19 cellular contexts compared by ENCODE assay signal in the genomic region with DNA sequence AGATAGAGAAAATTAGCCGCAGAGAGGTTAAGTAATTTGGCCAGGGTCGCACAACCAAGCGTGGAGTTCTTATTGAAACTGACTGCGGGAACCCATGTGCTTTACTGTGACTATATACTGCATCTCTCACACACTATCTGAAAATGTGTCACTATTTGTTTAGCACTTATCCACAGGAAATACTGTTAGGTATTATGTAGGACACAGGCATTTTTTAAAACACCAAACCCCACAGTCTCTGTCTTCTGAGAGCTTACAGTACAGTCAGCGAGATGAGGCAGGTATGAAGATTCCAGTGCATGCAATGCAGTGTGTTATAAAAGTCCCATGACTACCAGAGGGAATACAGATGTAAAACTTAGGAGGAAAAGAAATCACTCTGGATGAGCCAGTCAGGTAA. TPM values are rescaled to one million over a fixed set of nuclear protein-coding genes. Genes with fewer than 3 reads are reported as not detected.
DNase-seq lines count a peak whose midpoint lies in the region; ATAC-seq, FAIRE-seq and TF ChIP-seq lines count a peak whose summit lies in the region.
"Had no signal": no experiment of that assay in that cellular context is flagged by ENCODE, and none has a peak within 500 bp of the region (broad histone marks: within the 10 kb centered on the region; RNA-seq: fewer than 3 reads in every experiment).

No MANE protein-coding gene starts in this region.

- no peaks in the 10 kb centered on the region for H3K9me1 ChIP-seq in K562 (ENCODE audit: control insufficient read depth, insufficient read depth, low read length)

- peak overlapping the region; percentile 60 for H3K27ac Mint-ChIP-seq in T-helper 1 cell treated with Interleukin-12 subunit alpha and Interleukin-12 subunit beta and Interleukin-4 antibody, amounts not matched to agents 30 μg/mL and 1 μg/mL, for 36 hours
- H3K27ac Mint-ChIP-seq in natural killer cell = peak overlapping the region; percentile 75 to 86
- H3K27ac Mint-ChIP-seq: WTC11 had no signal

- H2AFZ ChIP-seq in PC-3 (ENCODE audit: low read length) (no peak overlapping the region), K562 (ENCODE audit: low read depth, low read length) (no peak overlapping the region)

- no peaks in the 10 kb centered on the region for H3F3A ChIP-seq in PC-3 (ENCODE audit: low read length, unreplicated experiment)

- no peaks in the 10 kb centered on the region for H3K27me3 ChIP-seq in PC-3 (ENCODE audit: low read length)
- no peaks in the 10 kb centered on the region for H3K27me3 ChIP-seq in K562 (ENCODE audit: control insufficient read depth in 2 of 2, insufficient read depth in 2 of 2, low read length in 2 of 2)

- H3K27me3 Mint-ChIP-seq in T-helper 1 cell treated with Interleukin-12 subunit alpha and Interleukin-12 subunit beta and Interleukin-4 antibody, amounts not matched to agents 30 μg/mL and 1 μg/mL, for 36 hours (ENCODE audit: low read depth) = no peaks in the 10 kb centered on the region
- no peaks in the 10 kb centered on the region for H3K27me3 Mint-ChIP-seq in natural killer cell (ENCODE audit: low read depth in 2 of 2)
- H3K27me3 Mint-ChIP-seq: naive B cell had no signal

- in situ Hi-C loops in K562 (cut with MboI) = no loop called here

- ATAC-seq in PC-3 = peak; percentile 99
- ATAC-seq in K562 = no peak
- peak; percentile 85 to 91 (median 91) for ATAC-seq in natural killer cell
- no peak for ATAC-seq in GM21825 (IDR thresholded peaks at IDR 0.05; ENCODE audit: unreplicated experiment)
- ATAC-seq: Right ventricle myocardium inferior, WTC11 had no signal

- H3K4me3 ChIP-seq in PC-3 (ENCODE audit: low read length) (no peak overlapping the region), K562 (no peak overlapping the region)

- DNase-seq in T-helper 1 cell = no peak
- peak; percentile 65 for DNase-seq in PC-3
- DNase-seq in K562 (ENCODE audit: extremely low read depth in 1 of 4, low spot score in 3 of 4) = no peak
- no peak for DNase-seq in natural killer cell
- DNase-seq in NCI-H1436 (lab: John Stamatoyannopoulos, UW) = no peak
- DNase-seq in NCI-H2107 treated with DMSO at 0.1 percent for 48 hours (lab: John Stamatoyannopoulos, UW; ENCODE audit: unreplicated experiment) = no peak
- DNase-seq: activated CD8-positive, alpha-beta memory T cell treated with anti-CD3 and anti-CD28 coated beads, Interleukin-2, amount 50 U/mL, for 48 hours; amniotic stem cell; effector CD8-positive, alpha-beta T cell; islet precursor cell; naive B cell; NCI-H1105 treated with DMSO at 0.1 percent for 48 hours; NCI-H526 treated with DMSO at 0.1 percent for 48 hours; stimulated activated CD4-positive, alpha-beta T cell treated with anti-CD3 and anti-CD28 coated beads, Interleukin-4, amount 100 ng/mL, for 1 hour had no signal

- H3K4me1 Mint-ChIP-seq in T-helper 1 cell treated with Interleukin-12 subunit alpha and Interleukin-12 subunit beta and Interleukin-4 antibody, amounts not matched to agents 30 μg/mL and 1 μg/mL, for 36 hours (ENCODE audit: low read depth) = peaks cover 28% of the 10 kb centered on the region
- peaks cover 24 to 32% of the 10 kb centered on the region in 2 donors for H3K4me1 Mint-ChIP-seq in natural killer cell
- H3K4me1 Mint-ChIP-seq: WTC11 had no signal

- TF ChIP-seq EP300 in K562 (IDR thresholded peaks at IDR 0.05; ENCODE audit: low read length) = no peak

- H3K79me2 ChIP-seq in PC-3 (ENCODE audit: low read length) (no peaks in the 10 kb centered on the region), K562 (ENCODE audit: control insufficient read depth, insufficient read depth, low read length) (no peaks in the 10 kb centered on the region)

- H4K20me1 ChIP-seq in PC-3 (ENCODE audit: low read length) (no peaks in the 10 kb centered on the region), K562 (replicated peaks; ENCODE audit: control insufficient read depth, insufficient read depth, low read length) (no peaks in the 10 kb centered on the region)

- H3K9me3 Mint-ChIP-seq in T-helper 1 cell treated with Interleukin-12 subunit alpha and Interleukin-12 subunit beta and Interleukin-4 antibody, amounts not matched to agents 30 μg/mL and 1 μg/mL, for 36 hours = no peaks in the 10 kb centered on the region
- H3K9me3 Mint-ChIP-seq in natural killer cell = no peaks in the 10 kb centered on the region
- H3K9me3 Mint-ChIP-seq: naive B cell, WTC11 had no signal

- no peak overlapping the region for H3K4me3 Mint-ChIP-seq in T-helper 1 cell treated with Interleukin-12 subunit alpha and Interleukin-12 subunit beta and Interleukin-4 antibody, amounts not matched to agents 30 μg/mL and 1 μg/mL, for 36 hours
- H3K4me3 Mint-ChIP-seq in natural killer cell = peak overlapping the region; percentile 72
- H3K4me3 Mint-ChIP-seq: naive B cell, WTC11 had no signal

- peaks cover 60% of the 10 kb centered on the region for H3K36me3 Mint-ChIP-seq in T-helper 1 cell treated with Interleukin-12 subunit alpha and Interleukin-12 subunit beta and Interleukin-4 antibody, amounts not matched to agents 30 μg/mL and 1 μg/mL, for 36 hours (ENCODE audit: low read depth)
- H3K36me3 Mint-ChIP-seq in natural killer cell = no peaks in the 10 kb centered on the region

- H3K27ac ChIP-seq in PC-3 (ENCODE audit: low read length) = peak overlapping the region; percentile 82
- H3K27ac ChIP-seq in K562 (ENCODE audit: extremely low read depth, low read depth, low read length) = no peak overlapping the region
- H3K27ac ChIP-seq: 22Rv1 had no signal

- intact Hi-C loops in PC-3 (cut with micrococcal nuclease) (no loop called here), K562 (cut with micrococcal nuclease) (no loop called here), natural killer cell (cut with micrococcal nuclease) (loop anchor here (1.0 kb wide), 2 partner anchors 10 to 12 kb away; no protein-coding TSS in a partner anchor)

- BruUV-seq in PC-3 (replicated peaks; lab: Mats Ljungman, UMichigan) (no TSS peak), K562 (replicated peaks; lab: Mats Ljungman, UMichigan) (TSS peak; percentile 7)

- H3K9me3 ChIP-seq in PC-3 (ENCODE audit: low read length) (no peaks in the 10 kb centered on the region), K562 (replicated peaks; ENCODE audit: control insufficient read depth, insufficient read depth, low read depth, low read length) (no peaks in the 10 kb centered on the region)

- FAIRE-seq in K562 (lab: Jason Lieb, UNC) = no peak

- 94% methylated on average over 5 of the region's 5 CpGs for WGBS in K562 (ENCODE audit: insufficient coverage, low coverage, missing lambda C conversion rate)

- H3K4me2 ChIP-seq in PC-3 (ENCODE audit: low read length) (peak overlapping the region; percentile 52), K562 (ENCODE audit: insufficient read depth, low read length) (no peak overlapping the region)

- CTCF ChIA-PET in PC-3 (lab: Charles Lee) = no interaction called here
- CTCF ChIA-PET in K562 (lab: Yijun Ruan, JAX; ENCODE audit: low intra/inter-chr PET ratio) = no interaction called here

- H3K9me2 ChIP-seq in PC-3 (replicated peaks; ENCODE audit: low read length) = no peaks in the 10 kb centered on the region

- TF ChIP-seq POLR2A in K562 (conservative IDR thresholded peaks at IDR 0.05) = no peak

- no peak for TF ChIP-seq RAD21 in K562 (CRISPR knock-in tag; conservative IDR thresholded peaks at IDR 0.05 in 1 of 2, IDR thresholded peaks at IDR 0.05 in 1 of 2)

- POLR2A ChIA-PET in PC-3 (lab: Charles Lee; ENCODE audit: unreplicated experiment) = no interaction called here
- POLR2A ChIA-PET in K562 (lab: Yijun Ruan, JAX) = interaction anchor here (1.4 kb wide), 1 partner anchor 9 kb away, joined by 3 read pairs; no protein-coding TSS in a partner anchor

- H3K36me3 ChIP-seq in PC-3 (ENCODE audit: low read depth, low read length) = no peaks in the 10 kb centered on the region
- peaks cover 37% of the 10 kb centered on the region; the same call in 2 of the 3 replicates for H3K36me3 ChIP-seq in K562 (ENCODE audit: control insufficient read depth, insufficient read depth, low read length)

- H3K4me1 ChIP-seq in PC-3 (ENCODE audit: insufficient read depth, low read length) = peaks cover 15% of the 10 kb centered on the region
- no peaks in the 10 kb centered on the region for H3K4me1 ChIP-seq in K562 (replicated peaks in 1 of 2; ENCODE audit: control insufficient read depth in 2 of 2, insufficient read depth in 2 of 2, low read length in 2 of 2)

- no peak for TF ChIP-seq CTCF in PC-3 (conservative IDR thresholded peaks at IDR 0.05; ENCODE audit: low read depth, low read length)
- TF ChIP-seq CTCF in K562 (IDR thresholded peaks at IDR 0.05 in 2 of 3, conservative IDR thresholded peaks at IDR 0.05 in 1 of 3; ENCODE audit: insufficient read depth in 2 of 3, low read depth in 1 of 3, low read length in 3 of 3) = no peak
- TF ChIP-seq CTCF in natural killer cell (IDR thresholded peaks at IDR 0.05) = no peak

- peak overlapping the region; percentile 44; the same call in 1 of the 2 replicates for H3K9ac ChIP-seq in PC-3 (ENCODE audit: low read length)
- no peak overlapping the region for H3K9ac ChIP-seq in K562 (ENCODE audit: insufficient read depth in 1 of 2, low read depth in 2 of 2, low read length in 2 of 2)

RNA-seq across cellular contexts. Expression of a gene that starts 11.3 kb away (rescaled TPM):
- total RNA-seq in PC-3 (2014; rRNA removed) (13.8 and 14.2 TPM in 2 replicates), K562 (2014; rRNA removed) (20.3 and 23.6 TPM in 2 replicates), K562 (2014; rRNA removed; fragmentation: Illumina TruSeq; extraction: Trizol) (29.3 and 33.9 TPM in 2 replicates), K562 (2015; rRNA removed; fragmentation: Illumina TruSeq; extraction: Trizol) (25.9 and 28.5 TPM in 2 replicates), K562 (2021) (26.8 and 28.5 TPM in 2 replicates), natural killer cell (100 to 1,000 TPM; 140 to 222 (median 175) TPM)
- 94.2 and 230 TPM in 2 replicates for total RNA-seq in K562 (2011; cell fraction: chromatin; rRNA removed; ENCODE audit: low replicate concordance)
- total RNA-seq in K562 (2011; cell fraction: nucleolus; rRNA removed) = 51.7 and 57.8 TPM in 2 replicates
- total RNA-seq in K562 (2011; cell fraction: nucleoplasm; rRNA removed) = 92.6 and 110 TPM in 2 replicates
- polyA plus RNA-seq in K562 (2011; rRNA removed) (76.3 and 85.8 TPM in 2 replicates), K562 (2014; fragmentation: Illumina TruSeq; extraction: Trizol) (32.1 and 36.7 TPM in 2 replicates), K562 (2014; fragmentation: Nextera tagmentation; extraction: Ambion mirVana) (1 to 10 TPM; 7.8 to 9.0 TPM), K562 (2014; rRNA removed) (31.2 and 38.2 TPM in 2 replicates)
- polyA plus RNA-seq in K562 (2011; cell fraction: cytosol; rRNA removed) = 18.2 and 30.4 TPM in 2 replicates
- polyA plus RNA-seq in K562 (2011; cell fraction: nucleus; rRNA removed) = 227 and 343 TPM in 2 replicates
- polyA plus RNA-seq in K562 (2012) = 17.4 and 33.3 TPM in 2 replicates
- 43.8 and 51.9 TPM in 2 replicates for polyA minus RNA-seq in K562 (2011; rRNA and poly(A)+ RNA removed)
- polyA minus RNA-seq in K562 (2011; cell fraction: cytosol; rRNA and poly(A)+ RNA removed) = 15.2 and 16.0 TPM in 2 replicates
- 55.3 and 118 TPM in 2 replicates for polyA minus RNA-seq in K562 (2011; cell fraction: nucleus; rRNA and poly(A)+ RNA removed)

RNA-seq across cellular contexts. Expression of a gene that starts 57.5 kb away (rescaled TPM):
- total RNA-seq in PC-3 (2014; rRNA removed) (13.2 and 32.5 TPM in 2 replicates), K562 (2014; rRNA removed) (3.0 and 4.3 TPM in 2 replicates), K562 (2014; rRNA removed; fragmentation: Illumina TruSeq; extraction: Trizol) (4.7 and 7.0 TPM in 2 replicates), K562 (2015; rRNA removed; fragmentation: Illumina TruSeq; extraction: Trizol) (3.4 and 4.3 TPM in 2 replicates), K562 (2021) (4.4 and 4.8 TPM in 2 replicates), natural killer cell (10 to 100 TPM; 22.0 to 33.2 (median 23.2) TPM)
- 19.7 and 21.6 TPM in 2 replicates for total RNA-seq in K562 (2011; cell fraction: chromatin; rRNA removed; ENCODE audit: low replicate concordance)
- 11.4 and 13.8 TPM in 2 replicates for total RNA-seq in K562 (2011; cell fraction: nucleolus; rRNA removed)
- total RNA-seq in K562 (2011; cell fraction: nucleoplasm; rRNA removed) = 17.3 and 19.6 TPM in 2 replicates
- polyA plus RNA-seq in K562 (2011; rRNA removed) (10.7 and 11.4 TPM in 2 replicates), K562 (2014; fragmentation: Illumina TruSeq; extraction: Trizol) (5.3 and 6.4 TPM in 2 replicates), K562 (2014; fragmentation: Nextera tagmentation; extraction: Ambion mirVana) (1 to 10 TPM; 4.1 to 6.0 TPM), K562 (2014; rRNA removed) (3.2 and 6.6 TPM in 2 replicates)
- 2.7 and 7.8 TPM in 2 replicates for polyA plus RNA-seq in K562 (2011; cell fraction: cytosol; rRNA removed)
- polyA plus RNA-seq in K562 (2011; cell fraction: nucleus; rRNA removed) = 11.6 and 21.6 TPM in 2 replicates
- polyA plus RNA-seq in K562 (2012) = 4.4 and 6.9 TPM in 2 replicates
- polyA minus RNA-seq in K562 (2011; rRNA and poly(A)+ RNA removed) = 8.6 and 11.5 TPM in 2 replicates
- 2.6 and 4.7 TPM in 2 replicates for polyA minus RNA-seq in K562 (2011; cell fraction: cytosol; rRNA and poly(A)+ RNA removed)
- polyA minus RNA-seq in K562 (2011; cell fraction: nucleus; rRNA and poly(A)+ RNA removed) = 5.0 and 8.0 TPM in 2 replicates

Comparison
In these comparisons a context has a peak if more than half of its experiments do, and no peak if none do; other contexts are left out.
1. ATAC-seq: peak in PC-3 (single experiment) and natural killer cell (3 of 3); none in K562 (single experiment) and GM21825 (single experiment).